Comparison of ENCODE assay signal across 8 cellular contexts in genomic region chr12:1533205-1533601, GRCh38.
DNase-seq lines count a peak whose midpoint lies in the region; ATAC-seq, FAIRE-seq and TF ChIP-seq lines count a peak whose summit lies in the region.

No MANE protein-coding gene starts in this region.

- peak overlapping the region; percentile 60 for H3K4me3 Mint-ChIP-seq in activated T-helper 2 cell treated with anti-CD3 and anti-CD28 coated beads, Interferon-gamma antibody, Interleukin-2, Interleukin-4, amounts not matched to agents 10 μg/mL and 5 μg/mL and 100 μg/mL, durations not matched to agents 14 hours and 24 hours and 36 hours (ENCODE audit: low read depth)
- no peak overlapping the region for H3K4me3 Mint-ChIP-seq in Caco-2 (ENCODE audit: unreplicated experiment)

- H3K36me3 ChIP-seq in Caco-2 (ENCODE audit: control insufficient read depth, insufficient read depth, low read length) = no peaks in the 10 kb centered on the region

- POLR2A ChIA-PET in Caco-2 (lab: Charles Lee) = no interaction called here

- H3K27me3 ChIP-seq in Caco-2 (replicated peaks; ENCODE audit: control insufficient read depth, insufficient read depth, low read length) = peaks cover 10% of the 10 kb centered on the region

- H3K27ac Mint-ChIP-seq in activated T-helper 2 cell treated with anti-CD3 and anti-CD28 coated beads, Interferon-gamma antibody, Interleukin-2, Interleukin-4, amounts not matched to agents 10 μg/mL and 5 μg/mL and 100 μg/mL, durations not matched to agents 14 hours and 24 hours and 36 hours = no peak overlapping the region
- H3K27ac Mint-ChIP-seq in Caco-2 (ENCODE audit: unreplicated experiment) = no peak overlapping the region

- peak; percentile 11 for ATAC-seq in GM19328 (IDR thresholded peaks at IDR 0.05; ENCODE audit: unreplicated experiment)

- no peaks in the 10 kb centered on the region for H3K9me3 Mint-ChIP-seq in activated T-helper 2 cell treated with anti-CD3 and anti-CD28 coated beads, Interferon-gamma antibody, Interleukin-2, Interleukin-4, amounts not matched to agents 10 μg/mL and 5 μg/mL and 100 μg/mL, durations not matched to agents 14 hours and 24 hours and 36 hours
- H3K9me3 Mint-ChIP-seq in Caco-2 (ENCODE audit: unreplicated experiment) = no peaks in the 10 kb centered on the region

- CTCF ChIA-PET in Caco-2 (lab: Charles Lee) = interaction anchor here (0.7 to 1.7 kb wide), 3 partner anchors 26 to 415 kb away, joined by 3 to 6 read pairs (median 4); no protein-coding TSS in a partner anchor

- H3K36me3 Mint-ChIP-seq in activated T-helper 2 cell treated with anti-CD3 and anti-CD28 coated beads, Interferon-gamma antibody, Interleukin-2, Interleukin-4, amounts not matched to agents 10 μg/mL and 5 μg/mL and 100 μg/mL, durations not matched to agents 14 hours and 24 hours and 36 hours (ENCODE audit: low read depth) = no peaks in the 10 kb centered on the region
- H3K36me3 Mint-ChIP-seq in Caco-2 (ENCODE audit: insufficient read depth, unreplicated experiment) = no peaks in the 10 kb centered on the region

- intact Hi-C loops in activated T-helper 2 cell treated with anti-CD3 and anti-CD28 coated beads, Interferon-gamma antibody, Interleukin-2, Interleukin-4, amounts not matched to agents 10 μg/mL and 5 μg/mL and 100 μg/mL, durations not matched to agents 14 hours and 24 hours and 36 hours (cut with micrococcal nuclease) = loop anchor here (2.0 to 5.0 kb wide), 3 partner anchors 58 to 416 kb away; partner anchors contain the start of gene FBXL14
- intact Hi-C loops in Caco-2 (cut with micrococcal nuclease; ENCODE audit: unreplicated experiment) = no loop called here

- H3K4me1 Mint-ChIP-seq in activated T-helper 2 cell treated with anti-CD3 and anti-CD28 coated beads, Interferon-gamma antibody, Interleukin-2, Interleukin-4, amounts not matched to agents 10 μg/mL and 5 μg/mL and 100 μg/mL, durations not matched to agents 14 hours and 24 hours and 36 hours (ENCODE audit: low read depth) = peaks cover 28% of the 10 kb centered on the region
- peaks cover 6% of the 10 kb centered on the region for H3K4me1 Mint-ChIP-seq in Caco-2 (ENCODE audit: low read depth, unreplicated experiment)

- peaks cover 61% of the 10 kb centered on the region for H3K27me3 Mint-ChIP-seq in activated T-helper 2 cell treated with anti-CD3 and anti-CD28 coated beads, Interferon-gamma antibody, Interleukin-2, Interleukin-4, amounts not matched to agents 10 μg/mL and 5 μg/mL and 100 μg/mL, durations not matched to agents 14 hours and 24 hours and 36 hours (ENCODE audit: low read depth)
- H3K27me3 Mint-ChIP-seq in Caco-2 (ENCODE audit: insufficient read depth, unreplicated experiment) = peaks cover 29% of the 10 kb centered on the region

- no peak for TF ChIP-seq CTCF in Caco-2 (IDR thresholded peaks at IDR 0.05; ENCODE audit: insufficient read depth in 1 of 2, low read depth in 1 of 2, low read length in 1 of 2, severe bottlenecking in 1 of 2, unreplicated experiment in 1 of 2)

- H3K27ac ChIP-seq in caudate nucleus (ENCODE audit: low read depth, low read length) = no peak overlapping the region

- peak; percentile 95 for FAIRE-seq in HTR-8/SVneo (lab: Jason Lieb, UNC)

- BruUV-seq in Caco-2 (replicated peaks; lab: Mats Ljungman, UMichigan) = no TSS peak

- DNase-seq in DMS53 treated with DMSO at 0.1 percent for 48 hours (lab: John Stamatoyannopoulos, UW; ENCODE audit: unreplicated experiment) (peak; percentile 24), HTR-8/SVneo (ENCODE audit: insufficient read length, low spot score) (no peak), retina (peak; percentile 65), NCI-H2107 treated with DMSO at 0.1 percent for 48 hours (lab: John Stamatoyannopoulos, UW; ENCODE audit: unreplicated experiment) (no peak), Caco-2 (no peak), caudate nucleus (lab: John Stamatoyannopoulos, UW) (no peak)
- peak; percentile 23 for DNase-seq in activated T-helper 2 cell treated with anti-CD3 and anti-CD28 coated beads, Interferon-gamma antibody, Interleukin-2, Interleukin-4, amounts not matched to agents 10 μg/mL and 5 μg/mL and 100 μg/mL, durations not matched to agents 14 hours and 24 hours and 36 hours (ENCODE audit: low spot score)

- peaks cover 4% of the 10 kb centered on the region; the same call in 1 of the 2 replicates for H3K4me1 ChIP-seq in Caco-2

- no peak overlapping the region for H3K4me3 ChIP-seq in Caco-2 (ENCODE audit: low read depth, low read length)

- no peaks in the 10 kb centered on the region for H3K9me3 ChIP-seq in Caco-2

Comparison
In these comparisons a context has a peak if more than half of its experiments do, and no peak if none do; other contexts are left out.
1. DNase-seq: peak in DMS53 treated with DMSO at 0.1 percent for 48 hours (single experiment), activated T-helper 2 cell treated with anti-CD3 and anti-CD28 coated beads, Interferon-gamma antibody, Interleukin-2, Interleukin-4, amounts not matched to agents 10 μg/mL and 5 μg/mL and 100 μg/mL, durations not matched to agents 14 hours and 24 hours and 36 hours (single experiment) and retina (single experiment); none in HTR-8/SVneo (single experiment), NCI-H2107 treated with DMSO at 0.1 percent for 48 hours (single experiment), Caco-2 (0 of 2) and caudate nucleus (0 of 61).